1 cellular context compared by ENCODE assay signal in the genomic region with DNA sequence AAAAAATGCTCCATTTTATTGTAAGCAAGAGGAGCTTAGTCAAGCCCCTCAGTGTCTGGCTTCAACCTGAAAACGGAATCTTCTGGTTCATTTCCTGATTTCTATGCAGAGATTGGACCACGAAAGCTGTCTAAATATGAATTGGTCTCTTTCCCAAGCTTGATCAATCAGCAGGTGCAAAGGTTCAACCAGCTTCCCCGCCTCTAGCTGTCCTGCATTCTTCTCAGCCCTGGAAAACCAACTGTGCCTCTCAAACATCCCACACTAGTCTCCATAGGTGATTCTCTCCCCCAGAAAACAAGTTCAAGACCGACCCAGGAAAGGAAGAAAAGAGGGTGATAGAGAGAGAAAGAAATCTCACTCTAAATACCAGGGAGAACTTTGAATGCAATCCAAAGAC.
TF ChIP-seq lines count a peak whose summit lies in the region.

No MANE protein-coding gene starts in this region.

TF ChIP-seq in SK-N-SH, 30 proteins besides CTCF, POLR2A, EP300 and RAD21 (continued from another document):
- TF ChIP-seq, protein P1, sequence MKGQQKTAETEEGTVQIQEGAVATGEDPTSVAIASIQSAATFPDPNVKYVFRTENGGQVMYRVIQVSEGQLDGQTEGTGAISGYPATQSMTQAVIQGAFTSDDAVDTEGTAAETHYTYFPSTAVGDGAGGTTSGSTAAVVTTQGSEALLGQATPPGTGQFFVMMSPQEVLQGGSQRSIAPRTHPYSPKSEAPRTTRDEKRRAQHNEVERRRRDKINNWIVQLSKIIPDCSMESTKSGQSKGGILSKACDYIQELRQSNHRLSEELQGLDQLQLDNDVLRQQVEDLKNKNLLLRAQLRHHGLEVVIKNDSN (IDR thresholded peaks at IDR 0.05; ENCODE audit: borderline replicate concordance, low read depth) = no peak
- no peak for TF ChIP-seq SIN3A (IDR thresholded peaks at IDR 0.05; ENCODE audit: borderline replicate concordance, low read depth, low read length)
- TF ChIP-seq, protein P2, sequence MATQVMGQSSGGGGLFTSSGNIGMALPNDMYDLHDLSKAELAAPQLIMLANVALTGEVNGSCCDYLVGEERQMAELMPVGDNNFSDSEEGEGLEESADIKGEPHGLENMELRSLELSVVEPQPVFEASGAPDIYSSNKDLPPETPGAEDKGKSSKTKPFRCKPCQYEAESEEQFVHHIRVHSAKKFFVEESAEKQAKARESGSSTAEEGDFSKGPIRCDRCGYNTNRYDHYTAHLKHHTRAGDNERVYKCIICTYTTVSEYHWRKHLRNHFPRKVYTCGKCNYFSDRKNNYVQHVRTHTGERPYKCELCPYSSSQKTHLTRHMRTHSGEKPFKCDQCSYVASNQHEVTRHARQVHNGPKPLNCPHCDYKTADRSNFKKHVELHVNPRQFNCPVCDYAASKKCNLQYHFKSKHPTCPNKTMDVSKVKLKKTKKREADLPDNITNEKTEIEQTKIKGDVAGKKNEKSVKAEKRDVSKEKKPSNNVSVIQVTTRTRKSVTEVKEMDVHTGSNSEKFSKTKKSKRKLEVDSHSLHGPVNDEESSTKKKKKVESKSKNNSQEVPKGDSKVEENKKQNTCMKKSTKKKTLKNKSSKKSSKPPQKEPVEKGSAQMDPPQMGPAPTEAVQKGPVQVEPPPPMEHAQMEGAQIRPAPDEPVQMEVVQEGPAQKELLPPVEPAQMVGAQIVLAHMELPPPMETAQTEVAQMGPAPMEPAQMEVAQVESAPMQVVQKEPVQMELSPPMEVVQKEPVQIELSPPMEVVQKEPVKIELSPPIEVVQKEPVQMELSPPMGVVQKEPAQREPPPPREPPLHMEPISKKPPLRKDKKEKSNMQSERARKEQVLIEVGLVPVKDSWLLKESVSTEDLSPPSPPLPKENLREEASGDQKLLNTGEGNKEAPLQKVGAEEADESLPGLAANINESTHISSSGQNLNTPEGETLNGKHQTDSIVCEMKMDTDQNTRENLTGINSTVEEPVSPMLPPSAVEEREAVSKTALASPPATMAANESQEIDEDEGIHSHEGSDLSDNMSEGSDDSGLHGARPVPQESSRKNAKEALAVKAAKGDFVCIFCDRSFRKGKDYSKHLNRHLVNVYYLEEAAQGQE (IDR thresholded peaks at IDR 0.05; ENCODE audit: low read depth, low read length) = no peak
- TF ChIP-seq MEF2A (IDR thresholded peaks at IDR 0.05; ENCODE audit: borderline replicate concordance, low read depth) = no peak
